Comparison of ENCODE assay signal across 13 cellular contexts in the genomic region with DNA sequence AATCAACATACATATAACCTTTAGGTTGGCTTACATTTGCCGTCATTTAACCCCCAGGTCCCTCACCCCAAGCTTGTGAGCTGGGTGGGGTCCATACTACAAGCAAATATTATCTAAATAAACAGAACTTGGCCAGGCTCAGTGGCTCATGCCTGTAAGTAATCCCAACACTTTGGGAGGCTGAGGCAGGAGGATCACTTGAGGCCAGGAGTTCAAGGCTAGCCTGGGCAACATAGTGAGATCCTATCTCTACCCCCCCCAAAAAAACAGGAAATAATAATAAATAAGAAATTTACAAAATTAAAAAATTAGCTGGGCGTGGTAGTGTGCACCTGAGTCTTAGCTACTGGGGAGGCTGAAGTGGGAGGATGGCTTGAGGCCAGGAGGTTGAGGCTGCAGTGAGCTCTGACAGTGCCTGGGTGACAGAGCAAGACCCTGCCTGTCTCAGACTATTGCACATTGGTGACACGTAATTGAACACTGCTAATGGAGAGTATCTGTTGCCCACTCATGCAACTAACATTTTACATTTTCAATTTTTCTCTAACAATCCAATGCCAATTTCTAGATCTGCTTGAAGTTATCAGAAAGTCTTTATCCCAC. TPM values are rescaled to one million over a fixed set of nuclear protein-coding genes. Genes with fewer than 3 reads are reported as not detected.
DNase-seq lines count a peak whose midpoint lies in the region; ATAC-seq, FAIRE-seq and TF ChIP-seq lines count a peak whose summit lies in the region.
"Had no signal": no experiment of that assay in that cellular context is flagged by ENCODE, and none has a peak within 500 bp of the region (broad histone marks: within the 10 kb centered on the region; RNA-seq: fewer than 3 reads in every experiment).

No MANE protein-coding gene starts in this region.

- TF ChIP-seq CTCF in gastroesophageal sphincter (IDR thresholded peaks at IDR 0.05) (no peak), stomach (IDR thresholded peaks at IDR 0.05) (no peak)

- 75 to 94% methylated on average over 2 to 3 of the region's 3 CpGs for WGBS in gastroesophageal sphincter (ENCODE audit: low coverage in 1 of 2), 2 donors
- WGBS in stomach, 5 donors, result 76 to 86% (median 81%) methylated on average over 3 of the region's 3 CpGs

- no peak overlapping the region for H3K4me2 ChIP-seq in Karpas-422 (ENCODE audit: low read depth, low read length, poor library complexity, severe bottlenecking)
- H3K4me2 ChIP-seq: hepatocyte had no signal

- H3K9me3 Mint-ChIP-seq in activated CD4-positive, alpha-beta T cell treated with anti-CD3 and anti-CD28 coated beads for 36 hours (ENCODE audit: low read depth), result no peaks in the 10 kb centered on the region
- peaks cover 0 to 6% (median 0%) of the 10 kb centered on the region in 3 donors for H3K9me3 Mint-ChIP-seq in T-cell

- peak overlapping the region; percentile 92 for H3K27ac Mint-ChIP-seq in activated CD4-positive, alpha-beta T cell treated with anti-CD3 and anti-CD28 coated beads for 36 hours
- peak overlapping the region; percentile 82 to 93 for H3K27ac Mint-ChIP-seq in T-cell

- H3K4me3 ChIP-seq in gastroesophageal sphincter, result no peak overlapping the region
- no peak overlapping the region for H3K4me3 ChIP-seq in stomach
- H3K4me3 ChIP-seq in Karpas-422 (ENCODE audit: low read length), result no peak overlapping the region
- H3K4me3 ChIP-seq: hepatocyte had no signal

- intact Hi-C loops in activated CD4-positive, alpha-beta T cell treated with anti-CD3 and anti-CD28 coated beads for 36 hours (cut with DNase I, micrococcal nuclease), result loop anchor here in 1 of 2 experiments (2.0 to 5.0 kb wide), 3 partner anchors 13 to 92 kb away; no protein-coding TSS in a partner anchor
- intact Hi-C loops in stomach (cut with DNase I; ENCODE audit: low total_unique reads), result no loop called here

- FAIRE-seq in GM19239 (lab: Jason Lieb, UNC), result no peak
- FAIRE-seq: A204.1 had no signal

- H3K27me3 ChIP-seq in gastroesophageal sphincter (no peaks in the 10 kb centered on the region), stomach (no peaks in the 10 kb centered on the region), Karpas-422 (ENCODE audit: low read length) (no peaks in the 10 kb centered on the region)
- H3K27me3 ChIP-seq: hepatocyte had no signal

- H3K36me3 ChIP-seq in gastroesophageal sphincter, result no peaks in the 10 kb centered on the region
- H3K36me3 ChIP-seq in stomach, result no peaks in the 10 kb centered on the region
- H3K36me3 ChIP-seq in Karpas-422 (ENCODE audit: insufficient read depth, low read length), result peaks cover 21% of the 10 kb centered on the region

- peaks cover 100% of the 10 kb centered on the region for H3K79me2 ChIP-seq in Karpas-422 (ENCODE audit: low read length)

- TF ChIP-seq EP300 in gastroesophageal sphincter (IDR thresholded peaks at IDR 0.05), result no peak
- TF ChIP-seq EP300 in stomach (IDR thresholded peaks at IDR 0.05), result no peak

- H3K27ac ChIP-seq in gastroesophageal sphincter (peak overlapping the region; percentile 75 to 99 (median 97)), stomach (peak overlapping the region in 4 of 5 donors; percentile 35 to 87 (median 56)), Karpas-422 (ENCODE audit: low read length) (no peak overlapping the region)
- H3K27ac ChIP-seq: hepatocyte, RWPE1 had no signal

- no peak for TF ChIP-seq POLR2A in gastroesophageal sphincter (IDR thresholded peaks at IDR 0.05)
- no peak for TF ChIP-seq POLR2A in stomach (IDR thresholded peaks at IDR 0.05)

- H3K9me3 ChIP-seq in gastroesophageal sphincter, result no peaks in the 10 kb centered on the region
- H3K9me3 ChIP-seq in stomach, result no peaks in the 10 kb centered on the region
- no peaks in the 10 kb centered on the region for H3K9me3 ChIP-seq in Karpas-422 (ENCODE audit: low read length)

- H2AFZ ChIP-seq in Karpas-422 (ENCODE audit: low read length), result no peak overlapping the region
- H2AFZ ChIP-seq: hepatocyte had no signal

- no peaks in the 10 kb centered on the region for H3K9me2 ChIP-seq in Karpas-422 (replicated peaks; ENCODE audit: insufficient read depth, low read length)

- H3K27me3 Mint-ChIP-seq in activated CD4-positive, alpha-beta T cell treated with anti-CD3 and anti-CD28 coated beads for 36 hours, result no peaks in the 10 kb centered on the region
- H3K27me3 Mint-ChIP-seq in T-cell, result no peaks in the 10 kb centered on the region

- H3K4me3 Mint-ChIP-seq in activated CD4-positive, alpha-beta T cell treated with anti-CD3 and anti-CD28 coated beads for 36 hours, result peak overlapping the region; percentile 50
- H3K4me3 Mint-ChIP-seq in T-cell, result peak overlapping the region; percentile 12 to 46 (median 21)

- ATAC-seq in activated CD4-positive, alpha-beta T cell treated with anti-CD3 and anti-CD28 coated beads for 36 hours, result no peak
- ATAC-seq in T-cell (replicated peaks in 1 of 4) (no peak), gastroesophageal sphincter (no peak)

- H3K4me1 ChIP-seq in gastroesophageal sphincter (peaks cover 17 to 99% (median 20%) of the 10 kb centered on the region in 3 donors), stomach (peaks cover 16 to 94% (median 56%) of the 10 kb centered on the region in 4 donors), Karpas-422 (ENCODE audit: low read length) (peaks cover 36% of the 10 kb centered on the region)

- H3K9ac ChIP-seq in Karpas-422 (ENCODE audit: low read length), result no peak overlapping the region

- peaks cover 12% of the 10 kb centered on the region; the same call in 1 of the 2 replicates for H4K20me1 ChIP-seq in Karpas-422 (ENCODE audit: insufficient read depth, low read depth, low read length)

- POLR2A ChIA-PET in activated CD4-positive, alpha-beta T cell treated with anti-CD3 and anti-CD28 coated beads for 36 hours (lab: Charles Lee), result interaction anchor here (0.5 to 1.5 kb wide), 4 partner anchors 16 to 44 kb away, joined by 4 to 7 read pairs (median 5); no protein-coding TSS in a partner anchor
- POLR2A ChIA-PET in T-cell (lab: Charles Lee), result interaction anchor here (0.6 to 0.7 kb wide), 2 partner anchors 9 to 15 kb away, joined by 3 to 6 read pairs; no protein-coding TSS in a partner anchor

- DNase-seq in activated CD4-positive, alpha-beta T cell treated with anti-CD3 and anti-CD28 coated beads for 36 hours, result no peak
- no peak for DNase-seq in activated CD4-positive, alpha-beta T cell treated with anti-CD3 and anti-CD28 coated beads, Interleukin-2, amount 50 U/mL, for 48 hours
- no peak for DNase-seq in T-cell
- no peak for DNase-seq in stomach
- DNase-seq in Karpas-422, result no peak
- DNase-seq in NCI-H2227 (lab: John Stamatoyannopoulos, UW; ENCODE audit: unreplicated experiment), result no peak
- DNase-seq in GM19239 (ENCODE audit: insufficient read length, low spot score), result no peak
- DNase-seq: effector CD4-positive, alpha-beta T cell; NCI-H2107 had no signal

- CTCF ChIA-PET in activated CD4-positive, alpha-beta T cell treated with anti-CD3 and anti-CD28 coated beads for 36 hours (lab: Charles Lee), result interaction anchor here (0.6 to 0.9 kb wide), 3 partner anchors 26 to 887 kb away, joined by 3 to 5 read pairs (median 3); no protein-coding TSS in a partner anchor
- CTCF ChIA-PET in T-cell (lab: Charles Lee), result interaction anchor here in 1 of 2 donors (0.6 kb wide), 1 partner anchor 73 kb away, joined by 6 read pairs; no protein-coding TSS in a partner anchor

- peaks cover 72% of the 10 kb centered on the region for H3K36me3 Mint-ChIP-seq in activated CD4-positive, alpha-beta T cell treated with anti-CD3 and anti-CD28 coated beads for 36 hours (ENCODE audit: low read depth)
- peaks cover 30% of the 10 kb centered on the region for H3K36me3 Mint-ChIP-seq in T-cell

- H3K4me1 Mint-ChIP-seq in activated CD4-positive, alpha-beta T cell treated with anti-CD3 and anti-CD28 coated beads for 36 hours, result peaks cover 99% of the 10 kb centered on the region
- peaks cover 94 to 98% (median 96%) of the 10 kb centered on the region in 3 donors for H3K4me1 Mint-ChIP-seq in T-cell

RNA-seq across cellular contexts. Expression of gene FNBP1, which starts 18.9 kb away (rescaled TPM):
- total RNA-seq in activated CD4-positive, alpha-beta T cell treated with anti-CD3 and anti-CD28 coated beads for 36 hours, result 100 to 1,000 TPM; 254 to 354 TPM
- total RNA-seq in T-cell (100 to 1,000 TPM; 166 to 211 (median 182) TPM), gastroesophageal sphincter (100 to 1,000 TPM; 119 to 343 (median 188) TPM), stomach (100 to 1,000 TPM in 1 of 5 donors, 10 to 100 TPM in 4; 52.7 to 129 (median 69.6) TPM)
- 10 to 100 TPM in 2 of 3 donors, 1 to 10 TPM in 1; 9.0 to 19.7 (median 10.4) TPM for polyA plus RNA-seq in stomach
- total RNA-seq in Karpas-422 (2014; rRNA removed; shearing (Covaris generic); ENCODE audit: low replicate concordance), result 205 and 280 TPM in 2 replicates

RNA-seq across cellular contexts. Expression of gene GPR107, which starts 29.6 kb away (rescaled TPM):
- 10 to 100 TPM; 17.7 to 19.7 TPM for total RNA-seq in activated CD4-positive, alpha-beta T cell treated with anti-CD3 and anti-CD28 coated beads for 36 hours
- total RNA-seq in T-cell, result 10 to 100 TPM; 21.3 to 29.1 (median 22.1) TPM
- 10 to 100 TPM; 24.2 to 38.4 (median 30.4) TPM for total RNA-seq in gastroesophageal sphincter
- 10 to 100 TPM in 4 of 5 donors, 1 to 10 TPM in 1; 5.3 to 37.8 (median 21.4) TPM for total RNA-seq in stomach
- polyA plus RNA-seq in stomach, result 1 to 10 TPM; 3.4 to 7.9 (median 6.4) TPM
- 9.6 and 11.6 TPM in 2 replicates for total RNA-seq in Karpas-422 (2014; rRNA removed; shearing (Covaris generic); ENCODE audit: low replicate concordance)
